10 cellular contexts compared by ENCODE assay signal in the genomic region with DNA sequence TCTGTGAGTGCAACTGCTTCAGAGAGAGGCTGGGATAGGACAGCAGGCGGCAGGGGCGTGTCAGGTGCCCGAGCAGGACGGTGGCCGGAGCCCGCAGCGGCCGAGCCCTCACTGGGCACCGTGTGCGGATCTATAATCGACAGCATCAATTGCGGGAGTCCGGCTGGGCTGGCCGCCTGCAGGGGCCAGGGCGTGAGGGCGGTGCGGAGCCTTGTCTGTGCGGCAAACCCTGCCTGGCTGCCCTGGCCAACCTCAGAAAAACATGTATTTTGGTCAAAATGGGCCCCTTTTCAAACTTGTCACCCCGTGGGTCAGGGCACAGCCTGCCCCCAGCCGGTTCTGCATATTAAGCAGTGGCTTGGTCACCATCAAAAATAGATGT.
DNase-seq lines count a peak whose midpoint lies in the region; ATAC-seq and TF ChIP-seq lines count a peak whose summit lies in the region.
"Had no signal": no experiment of that assay in that cellular context is flagged by ENCODE, and none has a peak within 500 bp of the region (broad histone marks: within the 10 kb centered on the region; RNA-seq: fewer than 3 reads in every experiment).

No MANE protein-coding gene starts in this region.

- H3K4me2 ChIP-seq in smooth muscle cell = peak overlapping the region; percentile 77

- H3K79me2 ChIP-seq in smooth muscle cell (ENCODE audit: low read depth) = no peaks in the 10 kb centered on the region

- no peak overlapping the region for H3K9ac ChIP-seq in smooth muscle cell (ENCODE audit: low read depth)

- H4K20me1 ChIP-seq in smooth muscle cell (ENCODE audit: low read depth) = no peaks in the 10 kb centered on the region

- peak; percentile 20 for DNase-seq in NCI-H146 (lab: John Stamatoyannopoulos, UW)
- no peak for DNase-seq in NCI-H146 treated with DMSO at 0.1 percent for 48 hours (lab: John Stamatoyannopoulos, UW; ENCODE audit: unreplicated experiment)
- no peak for DNase-seq in T-helper 17 cell
- DNase-seq in kidney epithelial cell (ENCODE audit: low read depth) = no peak
- DNase-seq in smooth muscle cell (lab: John Stamatoyannopoulos, UW; ENCODE audit: unreplicated experiment) = no peak
- no peak for DNase-seq in NCI-H1694 (lab: John Stamatoyannopoulos, UW)
- no peak for DNase-seq in GOT3 (lab: John Stamatoyannopoulos, UW)
- DNase-seq: stimulated activated CD4-positive, alpha-beta T cell treated with anti-CD3 and anti-CD28 coated beads, Interleukin-2, amount 100 ng/mL, for 48 hours; T-helper 9 cell had no signal

- H3K27me3 ChIP-seq in kidney epithelial cell (ENCODE audit: control insufficient read depth, insufficient read depth, low read length) (peaks cover 21% of the 10 kb centered on the region), smooth muscle cell (ENCODE audit: low read depth) (no peaks in the 10 kb centered on the region)

- H3K4me3 Mint-ChIP-seq in T-helper 17 cell = peak overlapping the region; percentile 69

- no peak overlapping the region for H3K27ac ChIP-seq in smooth muscle cell (ENCODE audit: low read depth)

- TF ChIP-seq CTCF in kidney epithelial cell (IDR thresholded peaks at IDR 0.05; ENCODE audit: insufficient read depth, low read length, poor library complexity, severe bottlenecking) = no peak
- TF ChIP-seq CTCF in smooth muscle cell (IDR thresholded peaks at IDR 0.05; ENCODE audit: borderline replicate concordance, insufficient read depth, poor library complexity, severe bottlenecking) = no peak

- H3K9me3 ChIP-seq in T-helper 17 cell (ENCODE audit: control insufficient read depth, low read length, poor library complexity, severe bottlenecking) (no peaks in the 10 kb centered on the region), smooth muscle cell (replicated peaks; ENCODE audit: low read depth) (no peaks in the 10 kb centered on the region)

- H2AFZ ChIP-seq in smooth muscle cell (ENCODE audit: low read depth) = no peak overlapping the region

- H3K36me3 ChIP-seq in kidney epithelial cell (ENCODE audit: control insufficient read depth, insufficient read depth, low read length) (no peaks in the 10 kb centered on the region), smooth muscle cell (ENCODE audit: low read depth) (no peaks in the 10 kb centered on the region)

- no peaks in the 10 kb centered on the region for H3K27me3 Mint-ChIP-seq in T-helper 17 cell

- no peak overlapping the region for H3K27ac Mint-ChIP-seq in T-helper 17 cell

- ATAC-seq in T-helper 17 cell (no peak), GM21515 (IDR thresholded peaks at IDR 0.05; ENCODE audit: unreplicated experiment) (no peak)

- H3F3A ChIP-seq in smooth muscle cell (ENCODE audit: low read depth) = no peaks in the 10 kb centered on the region

- 90% methylated on average over 19 of the region's 20 CpGs for WGBS in smooth muscle cell (ENCODE audit: low lambda C conversion rate)

- H3K4me1 Mint-ChIP-seq in T-helper 17 cell = peaks cover 3% of the 10 kb centered on the region

- H3K4me3 ChIP-seq in kidney epithelial cell (ENCODE audit: low read depth, low read length) (peak overlapping the region; percentile 10), smooth muscle cell (no peak overlapping the region)

- H3K36me3 Mint-ChIP-seq in T-helper 17 cell (ENCODE audit: low read depth) = peaks cover 2% of the 10 kb centered on the region

- peaks cover 9% of the 10 kb centered on the region for H3K4me1 ChIP-seq in smooth muscle cell (ENCODE audit: low read depth)
